In genomic region chr21:45885930-45886601, GRCh38 we compare ENCODE assay signal across 7 cellular contexts.
A peak's percentile ranks its signal among the peaks of the same experiment; 100 is the strongest.
DNase-seq lines count a peak whose midpoint lies in the region; ATAC-seq, FAIRE-seq and TF ChIP-seq lines count a peak whose summit lies in the region.
"Not testable (repeated sequence)": the region's sequence is repeated elsewhere in the genome, so short reads cannot be mapped to it uniquely, and the experiment has no call there.

No MANE protein-coding gene starts in this region.

- TF ChIP-seq RAD21 in HepG2 (CRISPR knock-in tag; IDR thresholded peaks at IDR 0.05), result not testable (repeated sequence)

- TF ChIP-seq POLR2A in HepG2 (IDR thresholded peaks at IDR 0.05; ENCODE audit: insufficient read depth in 1 of 2, low read depth in 2 of 2, low read length in 2 of 2), result not testable (repeated sequence)

- H3K27ac Mint-ChIP-seq in activated T-helper 1 cell treated with anti-CD3 and anti-CD28 coated beads, Interleukin-12 subunit alpha, Interleukin-12 subunit beta, Interleukin-2, Interleukin-4 antibody, amounts not matched to agents 30 ng/mL and 10 ng/mL and 1 ng/mL, durations not matched to agents 14 hours and 24 hours and 36 hours, result peak overlapping the region; percentile 83

- H4K20me1 ChIP-seq in OCI-LY3 (ENCODE audit: insufficient read depth, low read length); HepG2 (ENCODE audit: insufficient read depth, low read length): not testable (repeated sequence)

- H3K27me3 Mint-ChIP-seq in activated T-helper 1 cell treated with anti-CD3 and anti-CD28 coated beads, Interleukin-12 subunit alpha, Interleukin-12 subunit beta, Interleukin-2, Interleukin-4 antibody, amounts not matched to agents 30 ng/mL and 10 ng/mL and 1 ng/mL, durations not matched to agents 14 hours and 24 hours and 36 hours (ENCODE audit: insufficient read depth), result peaks cover 17% of the 10 kb centered on the region

- not testable (repeated sequence) for TF ChIP-seq EP300 in HepG2 (IDR thresholded peaks at IDR 0.05; ENCODE audit: low read depth in 2 of 2, low read length in 2 of 2); HepG2 (CRISPR knock-in tag; IDR thresholded peaks at IDR 0.05; ENCODE audit: borderline replicate concordance)

- H3K9me3 ChIP-seq in OCI-LY3 (ENCODE audit: insufficient read depth, low read length); HepG2 (ENCODE audit: low read length): not testable (repeated sequence)

- peak; percentile 47 for DNase-seq in H4 (ENCODE audit: low spot score)
- peak; percentile 36 for DNase-seq in activated T-helper 1 cell treated with anti-CD3 and anti-CD28 coated beads, Interleukin-12 subunit alpha, Interleukin-12 subunit beta, Interleukin-2, Interleukin-4 antibody, amounts not matched to agents 30 ng/mL and 10 ng/mL and 1 ng/mL, durations not matched to agents 14 hours and 24 hours and 36 hours (ENCODE audit: low spot score)
- DNase-seq in bronchial epithelial cell (ENCODE audit: low read depth); HepG2 (ENCODE audit: low spot score): not testable (repeated sequence)
- peak; percentile 28 for DNase-seq in stimulated activated CD4-positive, alpha-beta T cell treated with anti-CD3 and anti-CD28 coated beads, Interleukin-4, amount 100 ng/mL, for 24 hours

- H3K4me2 ChIP-seq in OCI-LY3 (ENCODE audit: low read length), result peak overlapping the region; percentile 43
- not testable (repeated sequence) for H3K4me2 ChIP-seq in HepG2 (ENCODE audit: low read depth, low read length)

- peaks cover 42% of the 10 kb centered on the region for H3K4me1 Mint-ChIP-seq in activated T-helper 1 cell treated with anti-CD3 and anti-CD28 coated beads, Interleukin-12 subunit alpha, Interleukin-12 subunit beta, Interleukin-2, Interleukin-4 antibody, amounts not matched to agents 30 ng/mL and 10 ng/mL and 1 ng/mL, durations not matched to agents 14 hours and 24 hours and 36 hours (ENCODE audit: low read depth)

- FAIRE-seq in bronchial epithelial cell (lab: Jason Lieb, UNC), result peak; percentile 18
- not testable (repeated sequence) for FAIRE-seq in HepG2 (lab: Jason Lieb, UNC)

- not testable (repeated sequence) for H3K9ac ChIP-seq in OCI-LY3 (ENCODE audit: low read length); HepG2 (ENCODE audit: insufficient read depth, low read depth, low read length)

- not testable (repeated sequence) for H3K27ac ChIP-seq in OCI-LY3 (ENCODE audit: low read length); HepG2 (ENCODE audit: extremely low read length, insufficient read depth, low read length)

- not testable (repeated sequence) for H3K9me3 Mint-ChIP-seq in activated T-helper 1 cell treated with anti-CD3 and anti-CD28 coated beads, Interleukin-12 subunit alpha, Interleukin-12 subunit beta, Interleukin-2, Interleukin-4 antibody, amounts not matched to agents 30 ng/mL and 10 ng/mL and 1 ng/mL, durations not matched to agents 14 hours and 24 hours and 36 hours

- H3K27me3 ChIP-seq in OCI-LY3 (ENCODE audit: low read depth, low read length); bronchial epithelial cell (ENCODE audit: control insufficient read depth, insufficient read depth, low read length): not testable (repeated sequence)
- peaks cover 13 to 69% of the 10 kb centered on the region in 2 experiments; a peak in 4 of 5 replicates for H3K27me3 ChIP-seq in HepG2 (ENCODE audit: control insufficient read depth in 1 of 2, insufficient read depth in 2 of 2, low read length in 2 of 2)

- ATAC-seq in activated CD4-positive, CD25-positive, alpha-beta regulatory T cell treated with anti-CD3 and anti-CD28 coated beads, Interleukin-2, amount 50 U/mL, for 24 hours, result peak; percentile 36 to 39
- not testable (repeated sequence) for ATAC-seq in HepG2

- H3K4me1 ChIP-seq in OCI-LY3 (ENCODE audit: low read length), result peaks cover 10% of the 10 kb centered on the region
- H3K4me1 ChIP-seq in HepG2 (ENCODE audit: insufficient read depth, low read length), result not testable (repeated sequence)

- BruUV-seq in HepG2 (replicated peaks; lab: Mats Ljungman, UMichigan), result not testable (repeated sequence)

- not testable (repeated sequence) for H2AFZ ChIP-seq in OCI-LY3 (ENCODE audit: low read depth, low read length); HepG2 (ENCODE audit: low read length)

- H3K4me3 ChIP-seq in OCI-LY3 (ENCODE audit: low read length); bronchial epithelial cell (ENCODE audit: low read depth, low read length); HepG2 (replicated peaks in 1 of 3; ENCODE audit: insufficient read depth in 1 of 3, low read depth in 2 of 3, low read length in 3 of 3): not testable (repeated sequence)

- H3K36me3 Mint-ChIP-seq in activated T-helper 1 cell treated with anti-CD3 and anti-CD28 coated beads, Interleukin-12 subunit alpha, Interleukin-12 subunit beta, Interleukin-2, Interleukin-4 antibody, amounts not matched to agents 30 ng/mL and 10 ng/mL and 1 ng/mL, durations not matched to agents 14 hours and 24 hours and 36 hours (ENCODE audit: low read depth), result not testable (repeated sequence)

- CTCF ChIA-PET in HepG2 (lab: Yijun Ruan, JAX; ENCODE audit: low intra/inter-chr PET ratio, low total read pairs), result not testable (repeated sequence)

- 8% methylated on average over 20 of the region's 21 CpGs for WGBS in HepG2 (ENCODE audit: low lambda C conversion rate)

- intact Hi-C loops in activated T-helper 1 cell treated with anti-CD3 and anti-CD28 coated beads, Interleukin-12 subunit alpha, Interleukin-12 subunit beta, Interleukin-2, Interleukin-4 antibody, amounts not matched to agents 30 ng/mL and 10 ng/mL and 1 ng/mL, durations not matched to agents 14 hours and 24 hours and 36 hours (cut with micrococcal nuclease), result loop anchor here (5.0 to 10.0 kb wide), 2 partner anchors 69 to 241 kb away; partner anchors contain the start of gene PCBP3
- intact Hi-C loops in HepG2 (cut with micrococcal nuclease; ENCODE audit: unreplicated experiment), result not testable (repeated sequence)

- in situ Hi-C loops in HepG2 (cut with HindIII; ENCODE audit: extremely low pct_ligation_motif_present, low pct_unique_long_range_greater_than_20kb), result not testable (repeated sequence)

- not testable (repeated sequence) for H3K79me2 ChIP-seq in OCI-LY3 (ENCODE audit: low read length); HepG2 (ENCODE audit: insufficient read depth, low read length)

- POLR2A ChIA-PET in HepG2 (lab: Yijun Ruan, JAX), result not testable (repeated sequence)

- H3K36me3 ChIP-seq in OCI-LY3 (replicated peaks; ENCODE audit: low read depth, low read length); bronchial epithelial cell (ENCODE audit: control insufficient read depth, insufficient read depth, low read length); HepG2 (replicated peaks in 1 of 2; ENCODE audit: control insufficient read depth in 1 of 2, insufficient read depth in 2 of 2, low read length in 2 of 2): not testable (repeated sequence)

- not testable (repeated sequence) for TF ChIP-seq CTCF in OCI-LY3 (IDR thresholded peaks at IDR 0.05; ENCODE audit: low read depth, low read length); bronchial epithelial cell (IDR thresholded peaks at IDR 0.05; ENCODE audit: insufficient read depth, low read length, severe bottlenecking); HepG2 (CRISPR knock-in tag; IDR thresholded peaks at IDR 0.05)

- peak overlapping the region; percentile 53 for H3K4me3 Mint-ChIP-seq in activated T-helper 1 cell treated with anti-CD3 and anti-CD28 coated beads, Interleukin-12 subunit alpha, Interleukin-12 subunit beta, Interleukin-2, Interleukin-4 antibody, amounts not matched to agents 30 ng/mL and 10 ng/mL and 1 ng/mL, durations not matched to agents 14 hours and 24 hours and 36 hours

TF ChIP-seq in HepG2, 621 proteins besides CTCF, POLR2A, EP300 and RAD21:
- TF ChIP-seq REST (IDR thresholded peaks at IDR 0.05; ENCODE audit: borderline replicate concordance in 1 of 2, low read depth in 1 of 2, low read length in 2 of 2), result peak; percentile 9 to 66
TF ChIP-seq in HepG2: peak in this region for 1; not testable (repeated sequence) for 620.
